In genomic region chr16:7470344-7470743, GRCh38 we compare ENCODE assay signal across 10 cellular contexts.
"Had no signal": no experiment of that assay in that cellular context is flagged by ENCODE, and none has a peak within 500 bp of the region (broad histone marks: within the 10 kb centered on the region; RNA-seq: fewer than 3 reads in every experiment).

No MANE protein-coding gene starts in this region.

- FAIRE-seq: H1, H54, HTR-8/SVneo had no signal

- H2AFZ ChIP-seq: GM23338 had no signal

- ATAC-seq: GM23338 had no signal

- H3K4me2 ChIP-seq: GM23338, KMS-11 had no signal

- H3K4me3 ChIP-seq: GM23338 had no signal

- DNase-seq: H9, HCEC 1CT, HFFc6, Karpas-422, KBM-7 had no signal

- H3K27ac ChIP-seq: KMS-11 had no signal

- H3K9ac ChIP-seq: KMS-11 had no signal
